ENCODE assay signal across 11 cellular contexts in genomic region chr10:35470535-35470934, GRCh38.
A peak's percentile ranks its signal among the peaks of the same experiment; 100 is the strongest.
DNase-seq lines count a peak whose midpoint lies in the region; ATAC-seq and TF ChIP-seq lines count a peak whose summit lies in the region.
"Had no signal": no experiment of that assay in that cellular context is flagged by ENCODE, and none has a peak within 500 bp of the region (broad histone marks: within the 10 kb centered on the region; RNA-seq: fewer than 3 reads in every experiment).

No MANE protein-coding gene starts in this region.

- H3K27me3 ChIP-seq in BE2C = no peaks in the 10 kb centered on the region
- no peaks in the 10 kb centered on the region for H3K27me3 ChIP-seq in CD4-positive, alpha-beta T cell (ENCODE audit: control insufficient read depth, insufficient read depth, low read length)
- H3K27me3 ChIP-seq: stomach had no signal

- H3K36me3 ChIP-seq in BE2C = no peaks in the 10 kb centered on the region
- H3K36me3 ChIP-seq: stomach had no signal

- no peaks in the 10 kb centered on the region for H3K27me3 Mint-ChIP-seq in naive thymus-derived CD8-positive, alpha-beta T cell
- no peaks in the 10 kb centered on the region for H3K27me3 Mint-ChIP-seq in CD4-positive, alpha-beta T cell
- H3K27me3 Mint-ChIP-seq: activated naive CD8-positive, alpha-beta T cell treated with anti-CD3 and anti-CD28 coated beads for 36 hours had no signal

- H3K27ac Mint-ChIP-seq in naive thymus-derived CD8-positive, alpha-beta T cell = peak overlapping the region in 6 of 10 donors; percentile 1 to 92 (median 61)
- H3K27ac Mint-ChIP-seq in CD4-positive, alpha-beta T cell = no peak overlapping the region
- H3K27ac Mint-ChIP-seq: activated naive CD8-positive, alpha-beta T cell treated with anti-CD3 and anti-CD28 coated beads for 36 hours had no signal

- no peak overlapping the region for H3K27ac ChIP-seq in CD4-positive, alpha-beta T cell (ENCODE audit: low read depth, low read length)
- H3K27ac ChIP-seq: stomach had no signal

- no peak for ATAC-seq in naive thymus-derived CD8-positive, alpha-beta T cell
- no peak for ATAC-seq in HG03175 (IDR thresholded peaks at IDR 0.05; ENCODE audit: unreplicated experiment)
- ATAC-seq in CD4-positive, alpha-beta T cell (ENCODE audit: poor library complexity) = no peak

- H3K4me3 Mint-ChIP-seq in naive thymus-derived CD8-positive, alpha-beta T cell = peak overlapping the region in 6 of 10 donors; percentile 6 to 62 (median 34)
- no peak overlapping the region for H3K4me3 Mint-ChIP-seq in CD4-positive, alpha-beta T cell
- H3K4me3 Mint-ChIP-seq: activated naive CD8-positive, alpha-beta T cell treated with anti-CD3 and anti-CD28 coated beads for 36 hours had no signal

- TF ChIP-seq CTCF in BE2C (IDR thresholded peaks at IDR 0.05; ENCODE audit: low read depth, low read length) = no peak
- no peak for TF ChIP-seq CTCF in CD4-positive, alpha-beta T cell (IDR thresholded peaks at IDR 0.05)

- DNase-seq in BE2C = peak; percentile 38
- DNase-seq in NCI-H146 treated with DMSO at 0.1 percent for 48 hours (lab: John Stamatoyannopoulos, UW; ENCODE audit: unreplicated experiment) = peak; percentile 47
- peak; percentile 76 for DNase-seq in globus pallidus (ENCODE audit: low spot score)
- no peak for DNase-seq in naive thymus-derived CD8-positive, alpha-beta T cell
- DNase-seq in activated CD8-positive, alpha-beta memory T cell treated with anti-CD3 and anti-CD28 coated beads, Interleukin-2, amount 50 U/mL, for 48 hours = no peak
- DNase-seq in CD4-positive, alpha-beta T cell = no peak
- no peak for DNase-seq in germinal center (ENCODE audit: low spot score)
- DNase-seq: activated naive CD8-positive, alpha-beta T cell treated with anti-CD3 and anti-CD28 coated beads for 36 hours; SHP77 treated with DMSO at 0.1 percent for 48 hours; stomach had no signal

- H3K36me3 Mint-ChIP-seq in naive thymus-derived CD8-positive, alpha-beta T cell = peaks cover 4 to 5% (median 5%) of the 10 kb centered on the region in 3 donors
- peaks cover 4% of the 10 kb centered on the region for H3K36me3 Mint-ChIP-seq in CD4-positive, alpha-beta T cell (ENCODE audit: low read depth)

- no peaks in the 10 kb centered on the region for H3K9me3 ChIP-seq in BE2C
- no peaks in the 10 kb centered on the region for H3K9me3 ChIP-seq in CD4-positive, alpha-beta T cell (ENCODE audit: control insufficient read depth, low read length)
- H3K9me3 ChIP-seq: stomach had no signal

- no peaks in the 10 kb centered on the region for H3K9me3 Mint-ChIP-seq in naive thymus-derived CD8-positive, alpha-beta T cell
- no peaks in the 10 kb centered on the region for H3K9me3 Mint-ChIP-seq in CD4-positive, alpha-beta T cell
- H3K9me3 Mint-ChIP-seq: activated naive CD8-positive, alpha-beta T cell treated with anti-CD3 and anti-CD28 coated beads for 36 hours had no signal

- POLR2A ChIA-PET in naive thymus-derived CD8-positive, alpha-beta T cell (lab: Charles Lee) = no interaction called here
- POLR2A ChIA-PET in CD4-positive, alpha-beta T cell (lab: Charles Lee) = no interaction called here

- H3K4me1 ChIP-seq in BE2C = 0 out of 2 replicates have a peak, but pooled peaks cover 2% of the 10 kb centered on the region

- intact Hi-C loops in CD4-positive, alpha-beta T cell (cut with DNase I, micrococcal nuclease) = no loop called here

- H3K4me1 Mint-ChIP-seq in naive thymus-derived CD8-positive, alpha-beta T cell = peaks cover 19 to 48% (median 36%) of the 10 kb centered on the region in 4 donors
- peaks cover 56% of the 10 kb centered on the region for H3K4me1 Mint-ChIP-seq in CD4-positive, alpha-beta T cell (ENCODE audit: low read depth)

- CTCF ChIA-PET in CD4-positive, alpha-beta T cell (lab: Charles Lee) = no interaction called here

- no peak overlapping the region for H3K4me3 ChIP-seq in BE2C (ENCODE audit: low read depth, low read length)
- H3K4me3 ChIP-seq: stomach had no signal

Comparison
In these comparisons a context has a peak if more than half of its experiments do, and no peak if none do; other contexts are left out.
1. DNase-seq: peak in BE2C (single experiment), NCI-H146 treated with DMSO at 0.1 percent for 48 hours (single experiment) and globus pallidus (single experiment); none in naive thymus-derived CD8-positive, alpha-beta T cell (0 of 10), activated CD8-positive, alpha-beta memory T cell treated with anti-CD3 and anti-CD28 coated beads, Interleukin-2, amount 50 U/mL, for 48 hours (single experiment), CD4-positive, alpha-beta T cell (0 of 10) and germinal center (single experiment).